Comparison of ENCODE assay signal across 19 cellular contexts in the genomic region with DNA sequence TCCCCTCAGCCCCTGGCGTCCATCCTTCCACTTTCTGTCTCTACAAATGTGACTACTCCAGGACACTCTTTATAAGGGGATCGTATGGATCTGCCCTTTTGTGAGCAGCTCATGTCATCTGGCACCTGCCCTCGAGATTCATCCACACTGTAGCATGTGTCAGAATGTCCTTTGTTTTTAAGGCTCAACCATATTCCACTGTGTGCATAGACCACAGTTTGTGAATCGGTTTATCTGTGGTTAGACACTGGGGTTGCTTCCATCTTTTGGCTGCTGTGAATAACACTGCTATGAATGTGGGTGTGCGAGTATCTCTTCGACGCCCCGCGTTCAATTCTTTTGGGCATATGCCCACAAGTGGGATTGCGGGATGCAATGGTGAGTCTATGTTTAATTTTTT.
"Had no signal": no experiment of that assay in that cellular context is flagged by ENCODE, and none has a peak within 500 bp of the region (broad histone marks: within the 10 kb centered on the region; RNA-seq: fewer than 3 reads in every experiment).

No MANE protein-coding gene starts in this region.

- H3K36me3 ChIP-seq: SJSA1 had no signal

- H3K4me3 ChIP-seq: SJSA1, SK-N-MC had no signal

- H3K9me3 ChIP-seq: SJSA1 had no signal

- DNase-seq: IMR-90, KBM-7, NCI-H1092 treated with DMSO at 0.1 percent for 48 hours, NCI-H1436, NCI-H187, NCI-H2081 treated with DMSO at 0.1 percent for 48 hours, NCI-H2171, NCI-H226, NCI-H446, NCI-H510A, NCI-H524 treated with DMSO at 0.1 percent for 48 hours, NCI-H69, NCI-H774, Right ventricle myocardium superior, RPMI8226, SIG-M5 had no signal

- FAIRE-seq: RCC 7860 had no signal

- H3K4me1 ChIP-seq: SJSA1 had no signal

- H3K27ac ChIP-seq: SJSA1, SK-N-MC had no signal
